ENCODE assay signal across 23 cellular contexts in the genomic region with DNA sequence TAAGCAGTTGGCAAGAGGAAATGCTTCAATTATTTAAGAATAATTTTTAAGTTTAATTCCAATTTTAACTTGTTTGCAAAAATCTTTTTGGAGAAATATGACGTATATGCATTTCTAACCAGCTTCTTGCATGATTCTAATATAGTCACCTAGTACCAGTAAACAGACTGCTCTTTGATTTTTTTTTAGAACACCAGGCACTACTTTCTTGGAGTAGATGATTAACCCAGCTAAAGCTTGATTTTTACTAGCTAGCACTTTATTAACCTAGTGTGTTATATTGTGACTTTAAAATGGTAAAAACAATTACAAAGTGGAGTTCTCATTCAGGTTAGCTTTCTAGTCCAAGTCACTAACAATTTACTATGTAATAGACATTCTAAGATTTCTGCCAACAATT.
"Had no signal": no experiment of that assay in that cellular context is flagged by ENCODE, and none has a peak within 500 bp of the region (broad histone marks: within the 10 kb centered on the region; RNA-seq: fewer than 3 reads in every experiment).

No MANE protein-coding gene starts in this region.

- H3K9me3 ChIP-seq: left lung, neutrophil, stomach, suprapubic skin, transverse colon had no signal

- H3K27ac ChIP-seq: left lung, neutrophil, stomach, suprapubic skin, transverse colon, WERI-Rb-1 had no signal

- DNase-seq: activated CD4-positive, alpha-beta T cell treated with anti-CD3 and anti-CD28 coated beads for 1 hour; activated CD4-positive, alpha-beta T cell treated with anti-CD3 and anti-CD28 coated beads, Interleukin-2, amount 50 U/mL, for 1 hour; activated CD8-positive, alpha-beta T cell treated with anti-CD3 and anti-CD28 coated beads, Interleukin-2, amount 10 ng/mL, durations not matched to agents 7 days and 5 days; activated gamma-delta T cell; activated naive CD4-positive, alpha-beta T cell treated with anti-CD3 and anti-CD28 coated beads, Interleukin-2, amount 50 U/mL, for 16 hours; activated naive CD8-positive, alpha-beta T cell treated with anti-CD3 and anti-CD28 coated beads, Interleukin-2, amount 50 U/mL, for 24 hours; effector CD4-positive, alpha-beta T cell; erythroblast; foreskin fibroblast; left lung; stimulated activated CD4-positive, alpha-beta T cell treated with anti-CD3 and anti-CD28 coated beads, Interleukin-15, amount 100 ng/mL, for 24 hours; stomach; T-helper 2 cell; transverse colon; WERI-Rb-1 had no signal

- H3K27me3 ChIP-seq: left lung, neutrophil, stomach, suprapubic skin, transverse colon had no signal

- H3K4me3 ChIP-seq: left lung, lung, smooth muscle cell, stomach, suprapubic skin, transverse colon had no signal

- H3K4me1 ChIP-seq: left lung, suprapubic skin had no signal

- H3K36me3 ChIP-seq: left lung, neutrophil, stomach, suprapubic skin, transverse colon, WERI-Rb-1 had no signal

- FAIRE-seq: urothelium cell line had no signal

- ATAC-seq: activated CD8-positive, alpha-beta T cell treated with anti-CD3 and anti-CD28 coated beads, Interleukin-2, amount 10 ng/mL, durations not matched to agents 7 days and 5 days; activated naive CD8-positive, alpha-beta T cell treated with anti-CD3 and anti-CD28 coated beads, Interleukin-2, amount 50 U/mL, for 24 hours; left lung; natural killer cell treated with Interleukin-12 subunit alpha and Interleukin-12 subunit beta and Interleukin-15 and Interleukin-18, amount 100 ng/mL, for 72 hours; sciatic nerve; stimulated activated memory B cell treated with anti-CD40 and anti-IgM and Interleukin-4, amounts not matched to agents 10 μg/mL and 1 μg/mL and 100 μg/mL, for 72 hours had no signal

- H3K4me2 ChIP-seq: smooth muscle cell had no signal
